ENCODE assay signal across 8 cellular contexts in genomic region chr1:93846151-93846928, GRCh38. TPM values are rescaled to one million over a fixed set of nuclear protein-coding genes. Genes with fewer than 3 reads are reported as not detected.
DNase-seq lines count a peak whose midpoint lies in the region; ATAC-seq, FAIRE-seq and TF ChIP-seq lines count a peak whose summit lies in the region.

No MANE protein-coding gene starts in this region.

- peak overlapping the region; percentile 91 for H3K4me3 Mint-ChIP-seq in activated T-helper 17 cell treated with anti-CD3 and anti-CD28 coated beads, Interleukin-2, amount 50 U/mL, for 72 hours
- H3K4me3 Mint-ChIP-seq in naive thymus-derived CD8-positive, alpha-beta T cell, result peak overlapping the region; percentile 83 to 99 (median 92)
- H3K4me3 Mint-ChIP-seq in stimulated activated naive B cell treated with anti-CD40 and anti-IgM and Interleukin-4, amounts not matched to agents 10 μg/mL and 1 μg/mL and 100 μg/mL, for 72 hours, result peak overlapping the region; percentile 89 to 98

- peak overlapping the region; percentile 61 for H3K14ac ChIP-seq in IMR-90 (replicated peaks; ENCODE audit: low read depth, low read length)

- H3K9me3 ChIP-seq in IMR-90 (ENCODE audit: control insufficient read depth, insufficient read depth, low read length), result no peaks in the 10 kb centered on the region

- no TSS peak for BruUV-seq in IMR-90 (replicated peaks; lab: Mats Ljungman, UMichigan)

- peak overlapping the region; percentile 68 for H3K56ac ChIP-seq in IMR-90 (ENCODE audit: extremely low read depth, insufficient read depth, low read length)

- H4K5ac ChIP-seq in IMR-90 (ENCODE audit: low read depth, low read length), result peak overlapping the region; percentile 43; the same call in 1 of the 2 replicates

- H3K4me1 ChIP-seq in IMR-90 (ENCODE audit: control insufficient read depth, insufficient read depth, low read length), result peaks cover 4% of the 10 kb centered on the region

- peak; percentile 33; the same call in 1 of the 2 replicates for TF ChIP-seq POLR2A in IMR-90 (IDR thresholded peaks at IDR 0.05; ENCODE audit: low read depth, low read length)

- FAIRE-seq in RCC 7860 (lab: Jason Lieb, UNC), result no peak

- peaks cover 9% of the 10 kb centered on the region; the same call in 1 of the 2 replicates for H3K9me1 ChIP-seq in IMR-90 (ENCODE audit: insufficient read depth, low read length)

- H2BK5ac ChIP-seq in IMR-90 (ENCODE audit: low read depth, low read length, poor library complexity, severe bottlenecking), result peak overlapping the region; percentile 78

- 0 out of 2 replicates have a peak, but pooled peaks have one; percentile 13 for TF ChIP-seq CTCF in IMR-90 (conservative IDR thresholded peaks at IDR 0.05; ENCODE audit: low read depth, low read length)
- no peak for TF ChIP-seq CTCF in fibroblast of mammary gland (conservative IDR thresholded peaks at IDR 0.05; ENCODE audit: control insufficient read depth, insufficient read depth, low read depth, low read length)

- no peaks in the 10 kb centered on the region for H3K79me1 ChIP-seq in IMR-90 (ENCODE audit: low read depth in 1 of 2, low read length in 2 of 2)

- H3K27ac Mint-ChIP-seq in activated T-helper 17 cell treated with anti-CD3 and anti-CD28 coated beads, Interleukin-2, amount 50 U/mL, for 72 hours, result peak overlapping the region; percentile 100
- peak overlapping the region; percentile 92 to 100 (median 96) for H3K27ac Mint-ChIP-seq in naive thymus-derived CD8-positive, alpha-beta T cell
- peak overlapping the region; percentile 100 for H3K27ac Mint-ChIP-seq in stimulated activated naive B cell treated with anti-CD40 and anti-IgM and Interleukin-4, amounts not matched to agents 10 μg/mL and 1 μg/mL and 100 μg/mL, for 72 hours

- WGBS in IMR-90 (ENCODE audit: extremely low coverage in 2 of 2, insufficient read length in 1 of 2), 2 experiments, result 0% methylated on average over 56 of the region's 81 CpGs; no CpG with 5 or more reads in 1 of the 2 experiments

- H2BK15ac ChIP-seq in IMR-90 (ENCODE audit: low read depth, low read length), result no peak overlapping the region

- peak overlapping the region; percentile 89 for H3K4me2 ChIP-seq in IMR-90 (ENCODE audit: low read depth, low read length)

- peak overlapping the region; percentile 92 for H3K4me3 ChIP-seq in IMR-90 (ENCODE audit: insufficient read depth, low read depth, low read length)
- H3K4me3 ChIP-seq in fibroblast of mammary gland (ENCODE audit: control insufficient read depth, low read depth, low read length), result peak overlapping the region; percentile 77

- no peak overlapping the region for H2AK5ac ChIP-seq in IMR-90 (ENCODE audit: low read depth, low read length)

- H2AFZ ChIP-seq in IMR-90 (replicated peaks; ENCODE audit: low read length, poor library complexity), result peak overlapping the region; percentile 100

- H3K9me3 Mint-ChIP-seq in activated T-helper 17 cell treated with anti-CD3 and anti-CD28 coated beads, Interleukin-2, amount 50 U/mL, for 72 hours, result no peaks in the 10 kb centered on the region
- peaks cover 0 to 8% (median 0%) of the 10 kb centered on the region in 9 donors for H3K9me3 Mint-ChIP-seq in naive thymus-derived CD8-positive, alpha-beta T cell
- peaks cover 7 to 8% of the 10 kb centered on the region in 2 donors for H3K9me3 Mint-ChIP-seq in stimulated activated naive B cell treated with anti-CD40 and anti-IgM and Interleukin-4, amounts not matched to agents 10 μg/mL and 1 μg/mL and 100 μg/mL, for 72 hours

- peak overlapping the region; percentile 38; the same call in 1 of the 2 replicates for H3K18ac ChIP-seq in IMR-90 (ENCODE audit: low read depth, low read length)

- POLR2A ChIA-PET in IMR-90 (lab: Charles Lee; ENCODE audit: unreplicated experiment), result interaction anchor here (0.6 kb wide), 2 partner anchors 30 to 511 kb away, joined by 7 read pairs; no protein-coding TSS in a partner anchor
- POLR2A ChIA-PET in naive thymus-derived CD8-positive, alpha-beta T cell (lab: Charles Lee), result interaction anchor here (0.7 to 3.7 kb wide), 16 partner anchors 9 to 1227 kb away, joined by 3 to 48 read pairs (median 4); partner anchors contain the start of genes ABCD3, ALG14, DIPK1A and DNTTIP2

- CTCF ChIA-PET in IMR-90 (lab: Yijun Ruan, JAX), result interaction anchor here (0.9 to 1.2 kb wide), 4 partner anchors 32 to 490 kb away, joined by 3 to 9 read pairs (median 4); partner anchors contain the start of gene GCLM

- peak overlapping the region; percentile 78 for H3K9ac ChIP-seq in IMR-90 (ENCODE audit: low read depth, low read length)

- H3K27me3 Mint-ChIP-seq in activated T-helper 17 cell treated with anti-CD3 and anti-CD28 coated beads, Interleukin-2, amount 50 U/mL, for 72 hours, result no peaks in the 10 kb centered on the region
- peaks cover 0 to 6% (median 0%) of the 10 kb centered on the region in 5 donors for H3K27me3 Mint-ChIP-seq in naive thymus-derived CD8-positive, alpha-beta T cell
- H3K27me3 Mint-ChIP-seq in stimulated activated naive B cell treated with anti-CD40 and anti-IgM and Interleukin-4, amounts not matched to agents 10 μg/mL and 1 μg/mL and 100 μg/mL, for 72 hours, result peaks cover 5 to 6% of the 10 kb centered on the region in 2 donors

- no peaks in the 10 kb centered on the region for H3K27me3 ChIP-seq in IMR-90 (ENCODE audit: control insufficient read depth, insufficient read depth, low read length)

- ATAC-seq in GM21528 (IDR thresholded peaks at IDR 0.05; ENCODE audit: low FRiP score, unreplicated experiment) (peak; percentile 59), IMR-90 (ENCODE audit: low read depth) (peak; percentile 61)
- peak; percentile 49 for ATAC-seq in activated T-helper 17 cell treated with anti-CD3 and anti-CD28 coated beads, Interleukin-2, amount 50 U/mL, for 72 hours (replicated peaks)
- peak; percentile 55 to 59 for ATAC-seq in naive thymus-derived CD8-positive, alpha-beta T cell
- ATAC-seq in stimulated activated naive B cell treated with anti-CD40 and anti-IgM and Interleukin-4, amounts not matched to agents 10 μg/mL and 1 μg/mL and 100 μg/mL, for 72 hours (replicated peaks), result peak; percentile 61 to 66

- peaks cover 17% of the 10 kb centered on the region for H3K36me3 Mint-ChIP-seq in activated T-helper 17 cell treated with anti-CD3 and anti-CD28 coated beads, Interleukin-2, amount 50 U/mL, for 72 hours (ENCODE audit: low read depth)
- peaks cover 0 to 2% (median 1%) of the 10 kb centered on the region in 3 donors for H3K36me3 Mint-ChIP-seq in naive thymus-derived CD8-positive, alpha-beta T cell
- H3K36me3 Mint-ChIP-seq in stimulated activated naive B cell treated with anti-CD40 and anti-IgM and Interleukin-4, amounts not matched to agents 10 μg/mL and 1 μg/mL and 100 μg/mL, for 72 hours, result peaks cover 10 to 14% of the 10 kb centered on the region in 2 donors

- TF ChIP-seq RAD21 in IMR-90 (IDR thresholded peaks at IDR 0.05; ENCODE audit: low read length), result 0 out of 2 replicates have a peak, but pooled peaks have one; percentile 10

- H4K8ac ChIP-seq in IMR-90 (ENCODE audit: low read depth in 2 of 2, low read length in 2 of 2), result peak overlapping the region in 1 of 2 experiments; percentile 52; a peak in 3 of 4 replicates

- dilution Hi-C loops in IMR-90 (cut with HindIII; ENCODE audit: low sequenced_read_pairs, unreplicated experiment), result no loop called here

- H2BK20ac ChIP-seq in IMR-90 (ENCODE audit: low read depth, low read length), result no peak overlapping the region; the same call in 1 of the 2 replicates

- H3K36me3 ChIP-seq in IMR-90 (ENCODE audit: control insufficient read depth, insufficient read depth, low read length), result no peaks in the 10 kb centered on the region

- peaks cover 6% of the 10 kb centered on the region; the same call in 1 of the 2 replicates for H4K20me1 ChIP-seq in IMR-90 (ENCODE audit: insufficient read depth, low read length)

- H4K91ac ChIP-seq in IMR-90 (ENCODE audit: insufficient read depth, low read depth, low read length), result peak overlapping the region; percentile 42

- intact Hi-C loops in IMR-90 (cut with micrococcal nuclease), result loop anchor here (2.0 to 5.0 kb wide), 2 partner anchors 499 to 542 kb away; partner anchors contain the start of gene DR1

- in situ Hi-C loops in IMR-90 (cut with MboI; ENCODE audit: low sequenced_read_pairs), result no loop called here

- peak overlapping the region; percentile 73 for H2BK120ac ChIP-seq in IMR-90 (ENCODE audit: low read depth, low read length)

- H3K4ac ChIP-seq in IMR-90 (ENCODE audit: low read depth, low read length), result peak overlapping the region; percentile 47

- peak overlapping the region; percentile 49; the same call in 1 of the 2 replicates for H3K23ac ChIP-seq in IMR-90 (ENCODE audit: low read depth, low read length)

- DNase-seq in DMS79 (lab: John Stamatoyannopoulos, UW) (peak; percentile 62), IMR-90 (peak; percentile 74), RCC 7860 (ENCODE audit: low spot score) (peak; percentile 66), fibroblast of mammary gland (ENCODE audit: low read depth) (peak; percentile 70)
- peak; percentile 80 to 92 (median 86) for DNase-seq in naive thymus-derived CD8-positive, alpha-beta T cell
- peak; percentile 85 for DNase-seq in stimulated activated naive B cell treated with anti-CD40 and anti-IgM and Interleukin-4, amounts not matched to agents 10 μg/mL and 1 μg/mL and 100 μg/mL, for 72 hours

- peaks cover 18% of the 10 kb centered on the region for H3K4me1 Mint-ChIP-seq in activated T-helper 17 cell treated with anti-CD3 and anti-CD28 coated beads, Interleukin-2, amount 50 U/mL, for 72 hours
- H3K4me1 Mint-ChIP-seq in naive thymus-derived CD8-positive, alpha-beta T cell, result peaks cover 15 to 42% (median 35%) of the 10 kb centered on the region in 4 donors
- peaks cover 20 to 42% of the 10 kb centered on the region in 2 donors for H3K4me1 Mint-ChIP-seq in stimulated activated naive B cell treated with anti-CD40 and anti-IgM and Interleukin-4, amounts not matched to agents 10 μg/mL and 1 μg/mL and 100 μg/mL, for 72 hours

- peak overlapping the region; percentile 63 for H2AK9ac ChIP-seq in IMR-90 (replicated peaks; ENCODE audit: low read depth, low read length, poor library complexity)

- H3K27ac ChIP-seq in IMR-90 (ENCODE audit: insufficient read depth, low read length), result peak overlapping the region; percentile 89

TF ChIP-seq in IMR-90, 13 proteins besides CTCF, POLR2A, EP300 and RAD21 (continues in another document):
- no peak; the same call in 1 of the 2 replicates for TF ChIP-seq MAZ (IDR thresholded peaks at IDR 0.05; ENCODE audit: borderline replicate concordance, low read depth, low read length)
- no peak for TF ChIP-seq MAFK (IDR thresholded peaks at IDR 0.05; ENCODE audit: low read depth, low read length)
- TF ChIP-seq NFE2L2 (IDR thresholded peaks at IDR 0.05; ENCODE audit: low read depth, low read length), result no peak

RNA-seq across cellular contexts. Expression of gene DNTTIP2, which starts 32.7 kb away (rescaled TPM):
- 24.4 and 35.8 TPM in 2 replicates for total RNA-seq in IMR-90 (2012; rRNA removed)
- polyA plus RNA-seq in IMR-90 (2012; rRNA removed), result 13.8 and 14.2 TPM in 2 replicates
- polyA plus RNA-seq in IMR-90 (2012; cell fraction: cytosol; rRNA removed), result 1.0 and 2.3 TPM in 2 replicates
- polyA plus RNA-seq in IMR-90 (2012; cell fraction: nucleus; rRNA removed; ENCODE audit: low replicate concordance), result 2.2 and 14.4 TPM in 2 replicates
- total RNA-seq in activated T-helper 17 cell treated with anti-CD3 and anti-CD28 coated beads, Interleukin-2, amount 50 U/mL, for 72 hours, result 10 to 100 TPM; 62.9 to 79.5 TPM
- total RNA-seq in naive thymus-derived CD8-positive, alpha-beta T cell, result 10 to 100 TPM; 74.2 to 87.6 TPM
- 10 to 100 TPM; 68.8 to 72.9 (median 70.9) TPM for polyA plus RNA-seq in naive thymus-derived CD8-positive, alpha-beta T cell

Comparison
In these comparisons a context has a peak if more than half of its experiments do, and no peak if none do; other contexts are left out.
1. Peak in every context shown above with its lines: DNase-seq, ATAC-seq, H3K4me3 ChIP-seq and H3K27ac ChIP-seq.